Comparison of ENCODE assay signal across 16 cellular contexts in genomic region chr1:116766616-116767469, GRCh38. TPM values are rescaled to one million over a fixed set of nuclear protein-coding genes. Genes with fewer than 3 reads are reported as not detected.
DNase-seq lines count a peak whose midpoint lies in the region; ATAC-seq and TF ChIP-seq lines count a peak whose summit lies in the region.
"Had no signal": no experiment of that assay in that cellular context is flagged by ENCODE, and none has a peak within 500 bp of the region (broad histone marks: within the 10 kb centered on the region; RNA-seq: fewer than 3 reads in every experiment).

No MANE protein-coding gene starts in this region.

- peak overlapping the region; percentile 99 for H3K4me3 Mint-ChIP-seq in activated CD4-positive, alpha-beta memory T cell treated with anti-CD3 and anti-CD28 coated beads for 36 hours
- H3K4me3 Mint-ChIP-seq: dendritic cell treated with granulocyte-macrophage colony-stimulating factor and Interleukin-4, amounts not matched to agents 40 ng/mL and 50 ng/mL, for 4 days had no signal

- POLR2A ChIA-PET in activated CD4-positive, alpha-beta memory T cell treated with anti-CD3 and anti-CD28 coated beads for 36 hours (lab: Charles Lee) = interaction anchor here (0.7 to 19.5 kb wide), 10 partner anchors 10 to 893 kb away, joined by 3 to 1099 read pairs (median 91); partner anchors contain the start of genes CD2 and TTF2

- no peaks in the 10 kb centered on the region for H3K9me3 ChIP-seq in ascending aorta

- intact Hi-C loops in activated CD4-positive, alpha-beta memory T cell treated with anti-CD3 and anti-CD28 coated beads for 36 hours (cut with micrococcal nuclease) = loop anchor here (5.0 to 10.0 kb wide), 2 partner anchors 390 to 598 kb away; partner anchors contain the start of gene MAN1A2
- intact Hi-C loops in ascending aorta (cut with DNase I) = no loop called here

- H3K27me3 ChIP-seq in ascending aorta = no peaks in the 10 kb centered on the region
- H3K27me3 ChIP-seq: ovary had no signal

- H3K27ac ChIP-seq in ascending aorta = no peak overlapping the region
- H3K27ac ChIP-seq: ovary, VCaP had no signal

- H3K36me3 Mint-ChIP-seq in activated CD4-positive, alpha-beta memory T cell treated with anti-CD3 and anti-CD28 coated beads for 36 hours = peaks cover 91% of the 10 kb centered on the region

- H3K9me3 Mint-ChIP-seq in activated CD4-positive, alpha-beta memory T cell treated with anti-CD3 and anti-CD28 coated beads for 36 hours = no peaks in the 10 kb centered on the region
- H3K9me3 Mint-ChIP-seq: dendritic cell treated with granulocyte-macrophage colony-stimulating factor and Interleukin-4, amounts not matched to agents 40 ng/mL and 50 ng/mL, for 4 days had no signal

- H3K4me1 ChIP-seq in ascending aorta = no peaks in the 10 kb centered on the region

- H3K4me1 Mint-ChIP-seq in activated CD4-positive, alpha-beta memory T cell treated with anti-CD3 and anti-CD28 coated beads for 36 hours (ENCODE audit: low read depth) = peaks cover 97% of the 10 kb centered on the region

- H3K27ac Mint-ChIP-seq in activated CD4-positive, alpha-beta memory T cell treated with anti-CD3 and anti-CD28 coated beads for 36 hours = peak overlapping the region; percentile 99
- H3K27ac Mint-ChIP-seq: dendritic cell treated with granulocyte-macrophage colony-stimulating factor and Interleukin-4, amounts not matched to agents 40 ng/mL and 50 ng/mL, for 4 days had no signal

- no peak overlapping the region for H3K4me3 ChIP-seq in fibroblast of villous mesenchyme (ENCODE audit: low read depth, low read length)
- H3K4me3 ChIP-seq in ascending aorta = no peak overlapping the region
- H3K4me3 ChIP-seq: ovary had no signal

- no peak for TF ChIP-seq CTCF in fibroblast of villous mesenchyme (IDR thresholded peaks at IDR 0.05; ENCODE audit: insufficient read depth, low read depth, low read length)
- no peak for TF ChIP-seq CTCF in ascending aorta (IDR thresholded peaks at IDR 0.05)

- DNase-seq in stimulated activated CD4-positive, alpha-beta T cell treated with anti-CD3 and anti-CD28 coated beads, Interleukin-2, amount 100 ng/mL, for 48 hours = peak; percentile 24 to 29
- DNase-seq in stimulated activated CD4-positive, alpha-beta T cell treated with anti-CD3 and anti-CD28 coated beads, Interleukin-2, amount 100 ng/mL, for 24 hours = no peak
- DNase-seq in activated CD4-positive, alpha-beta memory T cell treated with anti-CD3 and anti-CD28 coated beads for 36 hours = peak; percentile 69
- peak; percentile 29 for DNase-seq in fibroblast of villous mesenchyme (ENCODE audit: low read depth)
- DNase-seq in ascending aorta (ENCODE audit: low spot score in 2 of 2) = no peak
- no peak for DNase-seq in retina
- DNase-seq: amniotic stem cell, MV-4-11, ovary had no signal

- ATAC-seq in GM19324 (IDR thresholded peaks at IDR 0.05; ENCODE audit: low FRiP score, unreplicated experiment) (no peak), GM21786 (IDR thresholded peaks at IDR 0.05; ENCODE audit: unreplicated experiment) (no peak)

- H3K36me3 ChIP-seq in ascending aorta = no peaks in the 10 kb centered on the region
- H3K36me3 ChIP-seq: ovary had no signal

- H3K27me3 Mint-ChIP-seq in activated CD4-positive, alpha-beta memory T cell treated with anti-CD3 and anti-CD28 coated beads for 36 hours = peaks cover 3% of the 10 kb centered on the region

- CTCF ChIA-PET in activated CD4-positive, alpha-beta memory T cell treated with anti-CD3 and anti-CD28 coated beads for 36 hours (lab: Charles Lee) = interaction anchor here (1.4 to 10.8 kb wide), 7 partner anchors 12 to 293 kb away, joined by 5 to 181 read pairs (median 23); partner anchors contain the start of genes CD2 and TTF2

RNA-seq across cellular contexts. Expression of gene CD2, which starts 12.6 kb away (rescaled TPM):
- 100 to 1,000 TPM; 335 to 355 TPM for total RNA-seq in activated CD4-positive, alpha-beta memory T cell treated with anti-CD3 and anti-CD28 coated beads for 36 hours
- total RNA-seq in fibroblast of villous mesenchyme (not detected in 2 replicates), ascending aorta (not detected)
- total RNA-seq: Daoy, H4, NCI-H460 had no signal

Comparison
In these comparisons a context has a peak if more than half of its experiments do, and no peak if none do; other contexts are left out.
1. DNase-seq: peak in stimulated activated CD4-positive, alpha-beta T cell treated with anti-CD3 and anti-CD28 coated beads, Interleukin-2, amount 100 ng/mL, for 48 hours (2 of 2), activated CD4-positive, alpha-beta memory T cell treated with anti-CD3 and anti-CD28 coated beads for 36 hours (single experiment) and fibroblast of villous mesenchyme (single experiment); none in stimulated activated CD4-positive, alpha-beta T cell treated with anti-CD3 and anti-CD28 coated beads, Interleukin-2, amount 100 ng/mL, for 24 hours (0 of 2), ascending aorta (0 of 2) and retina (single experiment).
2. RNA of gene CD2, which starts 12.6 kb away (total RNA-seq): 335 to 355 TPM in activated CD4-positive, alpha-beta memory T cell treated with anti-CD3 and anti-CD28 coated beads for 36 hours; not detected in fibroblast of villous mesenchyme and not detected in ascending aorta (single experiment); every median in the first group is over 100 times any median in the second.